Comparison of ENCODE assay signal across 8 cellular contexts in the genomic region with DNA sequence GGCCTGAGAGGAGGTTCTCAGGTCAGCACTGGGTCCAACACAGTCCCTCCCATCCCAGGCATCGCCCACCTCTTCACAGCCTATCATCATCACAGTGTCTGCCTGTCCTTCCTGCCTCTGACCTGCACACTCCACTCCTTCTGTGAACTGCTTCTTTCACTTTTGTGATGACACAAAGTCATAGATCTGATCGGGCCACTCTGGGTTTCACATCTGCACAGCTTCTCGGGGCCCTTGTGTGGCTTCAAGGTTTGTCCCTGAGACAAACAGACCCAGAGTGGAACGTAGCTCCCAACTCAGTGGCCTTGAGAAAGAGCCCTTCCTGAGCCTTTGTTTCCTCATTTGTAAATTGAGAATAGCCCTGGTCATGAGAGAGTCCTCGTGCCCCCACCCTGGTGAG.
DNase-seq lines count a peak whose midpoint lies in the region; ATAC-seq and TF ChIP-seq lines count a peak whose summit lies in the region.
"Not testable (repeated sequence)": the region's sequence is repeated elsewhere in the genome, so short reads cannot be mapped to it uniquely, and the experiment has no call there.

No MANE protein-coding gene starts in this region.

- not testable (repeated sequence) for H3K9me3 ChIP-seq in CD8-positive, alpha-beta T cell (ENCODE audit: low read length); IMR-90 (ENCODE audit: control insufficient read depth, insufficient read depth, low read length)

- CTCF ChIA-PET in CD8-positive, alpha-beta T cell (lab: Charles Lee); IMR-90 (lab: Yijun Ruan, JAX); activated CD8-positive, alpha-beta T cell treated with anti-CD3 and anti-CD28 coated beads, Interleukin-2, amount 10 ng/mL, durations not matched to agents 7 days and 5 days (lab: Charles Lee): not testable (repeated sequence)

- not testable (repeated sequence) for H2BK20ac ChIP-seq in IMR-90 (ENCODE audit: low read depth, low read length)

- BruUV-seq in IMR-90 (replicated peaks; lab: Mats Ljungman, UMichigan), result not testable (repeated sequence)

- H4K5ac ChIP-seq in IMR-90 (ENCODE audit: low read depth, low read length), result not testable (repeated sequence)

- H3K79me1 ChIP-seq in IMR-90 (ENCODE audit: low read depth in 1 of 2, low read length in 2 of 2), result not testable (repeated sequence)

- H3K27ac ChIP-seq in CD8-positive, alpha-beta T cell (ENCODE audit: low read depth, low read length); IMR-90 (ENCODE audit: insufficient read depth, low read length): not testable (repeated sequence)

- H2BK120ac ChIP-seq in IMR-90 (ENCODE audit: low read depth, low read length), result 0 out of 2 replicates have a peak overlapping the region, but pooled peaks have one; percentile 15

- H3K36me3 ChIP-seq in CD8-positive, alpha-beta T cell (ENCODE audit: insufficient read depth, low read length); IMR-90 (ENCODE audit: control insufficient read depth, insufficient read depth, low read length): not testable (repeated sequence)

- not testable (repeated sequence) for H3K56ac ChIP-seq in IMR-90 (ENCODE audit: extremely low read depth, insufficient read depth, low read length)

- not testable (repeated sequence) for H3K9ac ChIP-seq in IMR-90 (ENCODE audit: low read depth, low read length)

- not testable (repeated sequence) for H3K14ac ChIP-seq in IMR-90 (replicated peaks; ENCODE audit: low read depth, low read length)

- POLR2A ChIA-PET in CD8-positive, alpha-beta T cell (lab: Charles Lee); IMR-90 (lab: Charles Lee; ENCODE audit: unreplicated experiment); activated CD8-positive, alpha-beta T cell treated with anti-CD3 and anti-CD28 coated beads, Interleukin-2, amount 10 ng/mL, durations not matched to agents 7 days and 5 days (lab: Charles Lee): not testable (repeated sequence)

- H3K9me3 Mint-ChIP-seq in CD8-positive, alpha-beta T cell; activated CD8-positive, alpha-beta T cell treated with anti-CD3 and anti-CD28 coated beads, Interleukin-2, amount 10 ng/mL, durations not matched to agents 7 days and 5 days (ENCODE audit: insufficient read depth); effector memory CD8-positive, alpha-beta T cell: not testable (repeated sequence)

- H3K27ac Mint-ChIP-seq in CD8-positive, alpha-beta T cell, result not testable (repeated sequence)
- H3K27ac Mint-ChIP-seq in activated CD8-positive, alpha-beta T cell treated with anti-CD3 and anti-CD28 coated beads, Interleukin-2, amount 10 ng/mL, durations not matched to agents 7 days and 5 days, result peak overlapping the region; percentile 82
- peak overlapping the region; percentile 69 to 70 for H3K27ac Mint-ChIP-seq in effector memory CD8-positive, alpha-beta T cell

- H3K4me2 ChIP-seq in IMR-90 (ENCODE audit: low read depth, low read length), result not testable (repeated sequence)

- H3K4me3 Mint-ChIP-seq in CD8-positive, alpha-beta T cell, result not testable (repeated sequence)
- H3K4me3 Mint-ChIP-seq in activated CD8-positive, alpha-beta T cell treated with anti-CD3 and anti-CD28 coated beads, Interleukin-2, amount 10 ng/mL, durations not matched to agents 7 days and 5 days, result peak overlapping the region; percentile 8
- peak overlapping the region; percentile 19 for H3K4me3 Mint-ChIP-seq in effector memory CD8-positive, alpha-beta T cell

- H2AK9ac ChIP-seq in IMR-90 (replicated peaks; ENCODE audit: low read depth, low read length, poor library complexity), result not testable (repeated sequence)

- H3K27me3 ChIP-seq in CD8-positive, alpha-beta T cell (ENCODE audit: insufficient read depth, low read length); IMR-90 (ENCODE audit: control insufficient read depth, insufficient read depth, low read length): not testable (repeated sequence)

- H2BK15ac ChIP-seq in IMR-90 (ENCODE audit: low read depth, low read length), result not testable (repeated sequence)

- not testable (repeated sequence) for H3K9me1 ChIP-seq in IMR-90 (ENCODE audit: insufficient read depth, low read length)

- not testable (repeated sequence) for H3K27me3 Mint-ChIP-seq in CD8-positive, alpha-beta T cell (ENCODE audit: low read depth); activated CD8-positive, alpha-beta T cell treated with anti-CD3 and anti-CD28 coated beads, Interleukin-2, amount 10 ng/mL, durations not matched to agents 7 days and 5 days (ENCODE audit: low read depth); effector memory CD8-positive, alpha-beta T cell

- H4K8ac ChIP-seq in IMR-90 (ENCODE audit: low read depth in 2 of 2, low read length in 2 of 2), result not testable (repeated sequence)

- H2AFZ ChIP-seq in IMR-90 (replicated peaks; ENCODE audit: low read length, poor library complexity), result not testable (repeated sequence)

- not testable (repeated sequence) for TF ChIP-seq RAD21 in IMR-90 (IDR thresholded peaks at IDR 0.05; ENCODE audit: low read length)

- in situ Hi-C loops in IMR-90 (cut with MboI; ENCODE audit: low sequenced_read_pairs), result not testable (repeated sequence)

- intact Hi-C loops in CD8-positive, alpha-beta T cell (cut with DNase I, micrococcal nuclease); IMR-90 (cut with micrococcal nuclease): not testable (repeated sequence)

- H3K4ac ChIP-seq in IMR-90 (ENCODE audit: low read depth, low read length), result not testable (repeated sequence)

- not testable (repeated sequence) for DNase-seq in CD8-positive, alpha-beta T cell; IMR-90; effector memory CD8-positive, alpha-beta T cell
- DNase-seq in activated CD8-positive, alpha-beta T cell treated with anti-CD3 and anti-CD28 coated beads, Interleukin-2, amount 10 ng/mL, durations not matched to agents 7 days and 5 days, result peak; percentile 39

- no CpG with 5 or more reads among the region's 5 CpGs for WGBS in IMR-90 (ENCODE audit: extremely low coverage in 2 of 2, insufficient read length in 1 of 2), 2 experiments

- H3K36me3 Mint-ChIP-seq in CD8-positive, alpha-beta T cell; activated CD8-positive, alpha-beta T cell treated with anti-CD3 and anti-CD28 coated beads, Interleukin-2, amount 10 ng/mL, durations not matched to agents 7 days and 5 days (ENCODE audit: low read depth); effector memory CD8-positive, alpha-beta T cell (ENCODE audit: insufficient read depth): not testable (repeated sequence)

- dilution Hi-C loops in IMR-90 (cut with HindIII; ENCODE audit: low sequenced_read_pairs, unreplicated experiment), result not testable (repeated sequence)

- not testable (repeated sequence) for H3K18ac ChIP-seq in IMR-90 (ENCODE audit: low read depth, low read length)

- H4K91ac ChIP-seq in IMR-90 (ENCODE audit: insufficient read depth, low read depth, low read length), result not testable (repeated sequence)

- H3K23ac ChIP-seq in IMR-90 (ENCODE audit: low read depth, low read length), result not testable (repeated sequence)

- H3K4me3 ChIP-seq in CD8-positive, alpha-beta T cell (ENCODE audit: low read depth, low read length); IMR-90 (ENCODE audit: insufficient read depth, low read depth, low read length): not testable (repeated sequence)

- not testable (repeated sequence) for H4K20me1 ChIP-seq in IMR-90 (ENCODE audit: insufficient read depth, low read length)

- ATAC-seq in CD8-positive, alpha-beta T cell, result peak; percentile 20
- peak; percentile 94 for ATAC-seq in GM18907 (IDR thresholded peaks at IDR 0.05; ENCODE audit: unreplicated experiment)
- peak; percentile 98 for ATAC-seq in GM21390 (IDR thresholded peaks at IDR 0.05; ENCODE audit: unreplicated experiment)
- ATAC-seq in HG02763 (IDR thresholded peaks at IDR 0.05; ENCODE audit: unreplicated experiment), result peak; percentile 89
- ATAC-seq in HG03135 (IDR thresholded peaks at IDR 0.05; ENCODE audit: unreplicated experiment), result peak; percentile 96
- ATAC-seq in IMR-90 (ENCODE audit: low read depth), result not testable (repeated sequence)
- peak; percentile 96 for ATAC-seq in activated CD8-positive, alpha-beta T cell treated with anti-CD3 and anti-CD28 coated beads, Interleukin-2, amount 10 ng/mL, durations not matched to agents 7 days and 5 days
- peak; percentile 78 for ATAC-seq in effector memory CD8-positive, alpha-beta T cell (replicated peaks)

- H3K4me1 Mint-ChIP-seq in CD8-positive, alpha-beta T cell (ENCODE audit: low read depth); effector memory CD8-positive, alpha-beta T cell (ENCODE audit: low read depth in 2 of 2): not testable (repeated sequence)
- peaks cover 15% of the 10 kb centered on the region for H3K4me1 Mint-ChIP-seq in activated CD8-positive, alpha-beta T cell treated with anti-CD3 and anti-CD28 coated beads, Interleukin-2, amount 10 ng/mL, durations not matched to agents 7 days and 5 days (ENCODE audit: low read depth)

- not testable (repeated sequence) for H2AK5ac ChIP-seq in IMR-90 (ENCODE audit: low read depth, low read length)

- H2BK5ac ChIP-seq in IMR-90 (ENCODE audit: low read depth, low read length, poor library complexity, severe bottlenecking), result not testable (repeated sequence)

- not testable (repeated sequence) for TF ChIP-seq CTCF in CD8-positive, alpha-beta T cell (IDR thresholded peaks at IDR 0.05); IMR-90 (conservative IDR thresholded peaks at IDR 0.05; ENCODE audit: low read depth, low read length)

- not testable (repeated sequence) for TF ChIP-seq POLR2A in IMR-90 (IDR thresholded peaks at IDR 0.05; ENCODE audit: low read depth, low read length)

- H3K4me1 ChIP-seq in CD8-positive, alpha-beta T cell (ENCODE audit: insufficient read depth, low read length); IMR-90 (ENCODE audit: control insufficient read depth, insufficient read depth, low read length): not testable (repeated sequence)
